In the genomic region with DNA sequence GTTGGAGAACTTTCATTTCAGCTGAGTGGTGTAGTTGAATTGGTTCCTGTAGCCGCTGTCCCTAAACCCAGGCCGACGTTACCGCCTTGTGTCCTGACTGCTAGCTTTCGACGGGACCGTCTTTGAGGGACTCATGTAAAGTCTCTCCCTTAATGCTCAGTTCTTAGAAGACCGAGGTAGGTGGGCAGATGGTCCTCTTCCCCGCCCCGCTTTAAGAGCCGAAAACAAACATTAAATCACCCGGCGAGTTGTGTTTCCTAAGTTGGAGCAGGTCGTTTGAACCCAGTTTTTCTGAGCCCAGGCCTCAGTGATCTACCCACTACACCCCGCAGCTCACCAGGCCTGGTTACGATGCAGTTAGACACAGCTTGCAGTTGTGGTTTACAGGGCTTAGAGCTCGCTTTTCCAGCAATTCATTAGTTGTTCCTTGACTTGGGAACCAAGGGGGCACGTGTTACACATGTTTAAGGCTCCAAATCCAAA, we compare ENCODE assay signal across 8 cellular contexts. TPM values are rescaled to one million over a fixed set of nuclear protein-coding genes. Genes with fewer than 3 reads are reported as not detected.
A peak's percentile ranks its signal among the peaks of the same experiment; 100 is the strongest.
DNase-seq lines count a peak whose midpoint lies in the region; TF ChIP-seq lines count a peak whose summit lies in the region.

No MANE protein-coding gene starts in this region.

- H3K4me3 Mint-ChIP-seq in neural progenitor cell, result peak overlapping the region; percentile 95

- H3K4me3 ChIP-seq in HAP-1 (peak overlapping the region; percentile 54), fibroblast of pulmonary artery (replicated peaks; ENCODE audit: low read depth, low read length) (peak overlapping the region; percentile 87), neural progenitor cell (peak overlapping the region; percentile 66)

- peak overlapping the region; percentile 31 for H3K9ac ChIP-seq in neural progenitor cell

- peaks cover 3% of the 10 kb centered on the region for H3K27me3 Mint-ChIP-seq in neural progenitor cell (ENCODE audit: insufficient read depth, low read depth)

- DNase-seq in activated CD4-positive, CD25-positive, alpha-beta regulatory T cell treated with anti-CD3 and anti-CD28 coated beads, Interleukin-2, amount 50 U/mL, for 72 hours, result peak; percentile 32
- DNase-seq in activated CD4-positive, CD25-positive, alpha-beta regulatory T cell (lab: John Stamatoyannopoulos, UW), result no peak
- DNase-seq in HAP-1 (ENCODE audit: low spot score in 2 of 2), result peak; percentile 18 to 31
- peak; percentile 47 for DNase-seq in M059J (ENCODE audit: low read depth)
- DNase-seq in activated T-cell treated with anti-CD3 and anti-CD28 coated beads, Interleukin-2, amount 50 U/mL, for 1 hour, result peak; percentile 31
- peak; percentile 22 for DNase-seq in fibroblast of pulmonary artery (ENCODE audit: low read depth)
- DNase-seq in neural progenitor cell (ENCODE audit: low spot score), result peak; percentile 63
- no peak for DNase-seq in occipital lobe (lab: John Stamatoyannopoulos, UW)

- TF ChIP-seq CTCF in fibroblast of pulmonary artery (IDR thresholded peaks at IDR 0.05; ENCODE audit: low read length, missing control alignments) (no peak), neural progenitor cell (IDR thresholded peaks at IDR 0.05) (no peak)

- peak overlapping the region; percentile 84 for H3K4me2 ChIP-seq in neural progenitor cell

- H3K4me1 ChIP-seq in HAP-1 (peaks cover 6% of the 10 kb centered on the region), neural progenitor cell (peaks cover 36% of the 10 kb centered on the region)

- H3K27ac Mint-ChIP-seq in neural progenitor cell, result peak overlapping the region; percentile 96

- H3K9me3 Mint-ChIP-seq in neural progenitor cell, result peaks cover 4% of the 10 kb centered on the region

- peaks cover 53% of the 10 kb centered on the region for H3K79me2 ChIP-seq in neural progenitor cell (ENCODE audit: low read depth)

- H3K27ac ChIP-seq in neural progenitor cell, result peak overlapping the region; percentile 36

- H3K27me3 ChIP-seq in HAP-1 (ENCODE audit: low read depth), result no peaks in the 10 kb centered on the region
- H3K27me3 ChIP-seq in neural progenitor cell, result no peaks in the 10 kb centered on the region

- H3K9me3 ChIP-seq in HAP-1 (no peaks in the 10 kb centered on the region), neural progenitor cell (ENCODE audit: low read depth) (no peaks in the 10 kb centered on the region)

- H3K36me3 ChIP-seq in HAP-1 (replicated peaks) (peaks cover 8% of the 10 kb centered on the region; the same call in 1 of the 2 replicates), neural progenitor cell (no peaks in the 10 kb centered on the region)

- peaks cover 9% of the 10 kb centered on the region for H3F3A ChIP-seq in neural progenitor cell (ENCODE audit: low read depth)

- H3K36me3 Mint-ChIP-seq in neural progenitor cell, result peaks cover 21% of the 10 kb centered on the region

- peak overlapping the region; percentile 93 for H2AFZ ChIP-seq in neural progenitor cell (replicated peaks)

- peaks cover 41% of the 10 kb centered on the region for H3K4me1 Mint-ChIP-seq in neural progenitor cell

- no peaks in the 10 kb centered on the region for H4K20me1 ChIP-seq in neural progenitor cell (ENCODE audit: low read depth)

- in situ Hi-C loops in HAP-1 (cut with MboI; ENCODE audit: low sequenced_read_pairs), result no loop called here

RNA-seq across cellular contexts. Expression of gene NEDD1, which starts 0.7 kb away (rescaled TPM):
- 45.2 and 46.7 TPM in 2 replicates for total RNA-seq in M059J (2014; rRNA removed; shearing (Covaris generic))
- total RNA-seq in neural progenitor cell (ENCODE audit: low replicate concordance) (72.7 and 115 TPM in 2 replicates), occipital lobe (15.6 TPM)

Comparison
In these comparisons a context has a peak if more than half of its experiments do, and no peak if none do; other contexts are left out.
1. DNase-seq: peak in activated CD4-positive, CD25-positive, alpha-beta regulatory T cell treated with anti-CD3 and anti-CD28 coated beads, Interleukin-2, amount 50 U/mL, for 72 hours (single experiment), HAP-1 (2 of 2), M059J (single experiment), activated T-cell treated with anti-CD3 and anti-CD28 coated beads, Interleukin-2, amount 50 U/mL, for 1 hour (single experiment), fibroblast of pulmonary artery (single experiment) and neural progenitor cell (single experiment); none in activated CD4-positive, CD25-positive, alpha-beta regulatory T cell (0 of 4) and occipital lobe (single experiment).
2. Peak in every context shown above with its lines, with median percentiles within 50 percentile points of each other: H3K4me3 ChIP-seq.